ENCODE assay signal across 14 cellular contexts in genomic region chr5:80231243-80231642, GRCh38. TPM values are rescaled to one million over a fixed set of nuclear protein-coding genes. Genes with fewer than 3 reads are reported as not detected.
DNase-seq lines count a peak whose midpoint lies in the region; ATAC-seq, FAIRE-seq and TF ChIP-seq lines count a peak whose summit lies in the region.
"Had no signal": no experiment of that assay in that cellular context is flagged by ENCODE, and none has a peak within 500 bp of the region (broad histone marks: within the 10 kb centered on the region; RNA-seq: fewer than 3 reads in every experiment).

No MANE protein-coding gene starts in this region.

- peak in 1 of 2 donors; percentile 71 for ATAC-seq in activated naive CD4-positive, alpha-beta T cell treated with anti-CD3 and anti-CD28 coated beads, Interleukin-2, amount 50 U/mL, for 72 hours
- ATAC-seq in T-cell (replicated peaks in 1 of 4): no peak
- peak; percentile 41 for ATAC-seq in stimulated activated naive CD8-positive, alpha-beta T cell treated with anti-CD3 and anti-CD28 coated beads, Interleukin-15, amount 100 ng/mL, for 72 hours
- ATAC-seq: stimulated activated memory B cell treated with anti-CD40 and anti-IgM and Interleukin-4, amounts not matched to agents 10 μg/mL and 1 μg/mL and 100 μg/mL, for 72 hours had no signal

- peak overlapping the region; percentile 2 to 51 (median 41) for H3K4me3 Mint-ChIP-seq in T-cell
- H3K4me3 Mint-ChIP-seq in stimulated activated naive CD8-positive, alpha-beta T cell treated with anti-CD3 and anti-CD28 coated beads, Interleukin-15, amount 100 ng/mL, for 72 hours: no peak overlapping the region
- H3K4me3 Mint-ChIP-seq: stimulated activated memory B cell treated with anti-CD40 and anti-IgM and Interleukin-4, amounts not matched to agents 10 μg/mL and 1 μg/mL and 100 μg/mL, for 72 hours had no signal

- POLR2A ChIA-PET in T-cell (lab: Charles Lee): no interaction called here

- H3K4me1 Mint-ChIP-seq in T-cell: peaks cover 77 to 85% (median 83%) of the 10 kb centered on the region in 3 donors
- H3K4me1 Mint-ChIP-seq in stimulated activated naive CD8-positive, alpha-beta T cell treated with anti-CD3 and anti-CD28 coated beads, Interleukin-15, amount 100 ng/mL, for 72 hours: peaks cover 90% of the 10 kb centered on the region

- peak overlapping the region; percentile 1 to 69 for H3K27ac Mint-ChIP-seq in activated naive CD4-positive, alpha-beta T cell treated with anti-CD3 and anti-CD28 coated beads, Interleukin-2, amount 50 U/mL, for 72 hours
- H3K27ac Mint-ChIP-seq in T-cell: peak overlapping the region; percentile 66 to 78
- H3K27ac Mint-ChIP-seq in stimulated activated naive CD8-positive, alpha-beta T cell treated with anti-CD3 and anti-CD28 coated beads, Interleukin-15, amount 100 ng/mL, for 72 hours: peak overlapping the region in 1 of 2 donors; percentile 47
- H3K27ac Mint-ChIP-seq: stimulated activated memory B cell treated with anti-CD40 and anti-IgM and Interleukin-4, amounts not matched to agents 10 μg/mL and 1 μg/mL and 100 μg/mL, for 72 hours had no signal

- H3K9me3 Mint-ChIP-seq in activated naive CD4-positive, alpha-beta T cell treated with anti-CD3 and anti-CD28 coated beads, Interleukin-2, amount 50 U/mL, for 72 hours: no peaks in the 10 kb centered on the region
- no peaks in the 10 kb centered on the region for H3K9me3 Mint-ChIP-seq in T-cell
- H3K9me3 Mint-ChIP-seq in stimulated activated naive CD8-positive, alpha-beta T cell treated with anti-CD3 and anti-CD28 coated beads, Interleukin-15, amount 100 ng/mL, for 72 hours: no peaks in the 10 kb centered on the region
- H3K9me3 Mint-ChIP-seq: stimulated activated memory B cell treated with anti-CD40 and anti-IgM and Interleukin-4, amounts not matched to agents 10 μg/mL and 1 μg/mL and 100 μg/mL, for 72 hours had no signal

- H3K36me3 ChIP-seq in WERI-Rb-1: no peaks in the 10 kb centered on the region

- no peak for TF ChIP-seq CTCF in fibroblast of mammary gland (conservative IDR thresholded peaks at IDR 0.05; ENCODE audit: control insufficient read depth, insufficient read depth, low read depth, low read length)
- TF ChIP-seq CTCF in WERI-Rb-1 (IDR thresholded peaks at IDR 0.05; ENCODE audit: low read depth, low read length): no peak
- no peak for TF ChIP-seq CTCF in D721Med (IDR thresholded peaks at IDR 0.05; ENCODE audit: insufficient read depth, missing control alignments)

- no peaks in the 10 kb centered on the region for H3K27me3 ChIP-seq in WERI-Rb-1 (ENCODE audit: insufficient read depth, low read depth, severe bottlenecking)

- H3K9me3 ChIP-seq in WERI-Rb-1 (ENCODE audit: severe bottlenecking): no peaks in the 10 kb centered on the region

- H3K27ac ChIP-seq in WERI-Rb-1: no peak overlapping the region

- H3K4me3 ChIP-seq in fibroblast of mammary gland (ENCODE audit: control insufficient read depth, low read depth, low read length) (no peak overlapping the region), WERI-Rb-1 (ENCODE audit: low read depth, low read length) (no peak overlapping the region)

- H3K27me3 Mint-ChIP-seq in T-cell: no peaks in the 10 kb centered on the region
- no peaks in the 10 kb centered on the region for H3K27me3 Mint-ChIP-seq in stimulated activated naive CD8-positive, alpha-beta T cell treated with anti-CD3 and anti-CD28 coated beads, Interleukin-15, amount 100 ng/mL, for 72 hours
- H3K27me3 Mint-ChIP-seq: stimulated activated memory B cell treated with anti-CD40 and anti-IgM and Interleukin-4, amounts not matched to agents 10 μg/mL and 1 μg/mL and 100 μg/mL, for 72 hours had no signal

- DNase-seq in activated naive CD4-positive, alpha-beta T cell treated with anti-CD3 and anti-CD28 coated beads, Interleukin-2, amount 50 U/mL, for 72 hours (ENCODE audit: low spot score in 2 of 2): no peak
- no peak for DNase-seq in activated naive CD4-positive, alpha-beta T cell treated with anti-CD3 and anti-CD28 coated beads, Interleukin-2, amount 50 U/mL, for 16 hours
- DNase-seq in T-cell: no peak
- peak; percentile 86 for DNase-seq in fibroblast of mammary gland (ENCODE audit: low read depth)
- no peak for DNase-seq in stimulated activated naive CD8-positive, alpha-beta T cell treated with anti-CD3 and anti-CD28 coated beads, Interleukin-15, amount 100 ng/mL, for 72 hours
- no peak for DNase-seq in NCI-H2196 treated with DMSO at 0.1 percent for 48 hours (lab: John Stamatoyannopoulos, UW; ENCODE audit: unreplicated experiment)
- DNase-seq in WERI-Rb-1: no peak
- DNase-seq in D721Med (ENCODE audit: insufficient read length, low spot score): no peak
- DNase-seq: cerebellar nuclear complex; hippocampal formation; Karpas-422; stimulated activated CD4-positive, alpha-beta T cell treated with anti-CD3 and anti-CD28 coated beads, Interleukin-12 subunit alpha, Interleukin-12 subunit beta, amount 100 ng/mL, for 4 hours had no signal

- CTCF ChIA-PET in T-cell (lab: Charles Lee): interaction anchor here (0.6 to 0.8 kb wide), 4 partner anchors 23 to 87 kb away, joined by 3 to 5 read pairs (median 4); no protein-coding TSS in a partner anchor

- FAIRE-seq in D721Med (lab: Jason Lieb, UNC): no peak
- FAIRE-seq: GM12891 had no signal

- H3K36me3 Mint-ChIP-seq in activated naive CD4-positive, alpha-beta T cell treated with anti-CD3 and anti-CD28 coated beads, Interleukin-2, amount 50 U/mL, for 72 hours: no peaks in the 10 kb centered on the region
- peaks cover 17% of the 10 kb centered on the region for H3K36me3 Mint-ChIP-seq in T-cell
- H3K36me3 Mint-ChIP-seq: stimulated activated memory B cell treated with anti-CD40 and anti-IgM and Interleukin-4, amounts not matched to agents 10 μg/mL and 1 μg/mL and 100 μg/mL, for 72 hours had no signal

RNA-seq across cellular contexts. Expression of gene SERINC5, which starts 24.6 kb away (rescaled TPM):
- 10 to 100 TPM; 34.4 to 50.4 TPM for total RNA-seq in activated naive CD4-positive, alpha-beta T cell treated with anti-CD3 and anti-CD28 coated beads, Interleukin-2, amount 50 U/mL, for 72 hours
- total RNA-seq in T-cell: 100 to 1,000 TPM; 109 to 170 (median 112) TPM

Comparison
In these comparisons a context has a peak if more than half of its experiments do, and no peak if none do; other contexts are left out.
1. H3K4me3 Mint-ChIP-seq: peak in T-cell (3 of 3); none in stimulated activated naive CD8-positive, alpha-beta T cell treated with anti-CD3 and anti-CD28 coated beads, Interleukin-15, amount 100 ng/mL, for 72 hours (0 of 2).